Comparison of ENCODE assay signal across 8 cellular contexts in genomic region chr7:102404005-102404861, GRCh38. TPM values are rescaled to one million over a fixed set of nuclear protein-coding genes. Genes with fewer than 3 reads are reported as not detected.
DNase-seq lines count a peak whose midpoint lies in the region; ATAC-seq, FAIRE-seq and TF ChIP-seq lines count a peak whose summit lies in the region.

No MANE protein-coding gene starts in this region.

- TF ChIP-seq POLR2A in HepG2 (IDR thresholded peaks at IDR 0.05; ENCODE audit: insufficient read depth in 1 of 2, low read depth in 2 of 2, low read length in 2 of 2) = no peak

- H3K9ac ChIP-seq in SU-DHL-6 (ENCODE audit: low read length) (peak overlapping the region; percentile 0; the same call in 1 of the 2 replicates), HepG2 (ENCODE audit: insufficient read depth, low read depth, low read length) (no peak overlapping the region)

- H3K27me3 ChIP-seq in SU-DHL-6 (ENCODE audit: low read length) (no peaks in the 10 kb centered on the region), HepG2 (ENCODE audit: control insufficient read depth in 1 of 2, insufficient read depth in 2 of 2, low read length in 2 of 2) (no peaks in the 10 kb centered on the region), tibial artery (no peaks in the 10 kb centered on the region)

- no peaks in the 10 kb centered on the region for H4K20me1 ChIP-seq in SU-DHL-6 (ENCODE audit: low read depth, low read length)
- H4K20me1 ChIP-seq in HepG2 (ENCODE audit: insufficient read depth, low read length) = 0 out of 2 replicates have a peak, but pooled peaks cover 6% of the 10 kb centered on the region

- intact Hi-C loops in HepG2 (cut with micrococcal nuclease; ENCODE audit: unreplicated experiment) = loop anchor here (1.0 kb wide), 1 partner anchor 47 kb away; no protein-coding TSS in a partner anchor
- intact Hi-C loops in tibial artery (cut with DNase I; ENCODE audit: low total_unique reads) = no loop called here

- peak overlapping the region; percentile 53 for H3K27ac Mint-ChIP-seq in central memory CD8-positive, alpha-beta T cell (ENCODE audit: low read depth)

- H3K4me3 Mint-ChIP-seq in central memory CD8-positive, alpha-beta T cell = no peak overlapping the region

- WGBS in HepG2 (ENCODE audit: low lambda C conversion rate) = 78% methylated on average over 15 of the region's 15 CpGs

- peak overlapping the region; percentile 17 for H3K4me2 ChIP-seq in SU-DHL-6 (ENCODE audit: low read depth, low read length, poor library complexity, severe bottlenecking)
- H3K4me2 ChIP-seq in HepG2 (ENCODE audit: low read depth, low read length) = no peak overlapping the region

- H3K9me2 ChIP-seq in SU-DHL-6 (replicated peaks; ENCODE audit: insufficient read depth, low read length) = no peaks in the 10 kb centered on the region

- H3K4me1 Mint-ChIP-seq in central memory CD8-positive, alpha-beta T cell = no peaks in the 10 kb centered on the region

- TF ChIP-seq EP300 in HepG2 (IDR thresholded peaks at IDR 0.05; ENCODE audit: low read depth in 2 of 2, low read length in 2 of 2) (no peak), HepG2 (CRISPR knock-in tag; IDR thresholded peaks at IDR 0.05; ENCODE audit: borderline replicate concordance) (no peak)

- TF ChIP-seq RAD21 in HepG2 (CRISPR knock-in tag; IDR thresholded peaks at IDR 0.05) = peak; percentile 48

- peaks cover 72% of the 10 kb centered on the region for H3K36me3 Mint-ChIP-seq in central memory CD8-positive, alpha-beta T cell (ENCODE audit: insufficient read depth)

- in situ Hi-C loops in HepG2 (cut with HindIII; ENCODE audit: extremely low pct_ligation_motif_present, low pct_unique_long_range_greater_than_20kb) = no loop called here

- CTCF ChIA-PET in HepG2 (lab: Yijun Ruan, JAX; ENCODE audit: low intra/inter-chr PET ratio, low total read pairs) = interaction anchor here (1.1 kb wide), 1 partner anchor 46 kb away, joined by 4 read pairs; no protein-coding TSS in a partner anchor

- H3K36me3 ChIP-seq in SU-DHL-6 (ENCODE audit: low read length) (peaks cover 33% of the 10 kb centered on the region), HepG2 (replicated peaks in 1 of 2; ENCODE audit: control insufficient read depth in 1 of 2, insufficient read depth in 2 of 2, low read length in 2 of 2) (peaks cover 28 to 79% of the 10 kb centered on the region in 2 experiments), tibial artery (peaks cover 80 to 100% (median 93%) of the 10 kb centered on the region in 3 donors)

- H2AFZ ChIP-seq in SU-DHL-6 (ENCODE audit: low read depth, low read length, severe bottlenecking) (no peak overlapping the region), HepG2 (ENCODE audit: low read length) (no peak overlapping the region)

- H3K4me1 ChIP-seq in HepG2 (ENCODE audit: insufficient read depth, low read length) (peaks cover 14% of the 10 kb centered on the region; the same call in 1 of the 2 replicates), tibial artery (no peaks in the 10 kb centered on the region)

- H3K79me2 ChIP-seq in SU-DHL-6 (ENCODE audit: insufficient read depth, low read length) (peaks cover 11% of the 10 kb centered on the region; the same call in 1 of the 2 replicates), HepG2 (ENCODE audit: insufficient read depth, low read length) (no peaks in the 10 kb centered on the region)

- peak; percentile 76 for FAIRE-seq in HepG2 (lab: Jason Lieb, UNC)

- TF ChIP-seq CTCF in AG10803 (conservative IDR thresholded peaks at IDR 0.05; ENCODE audit: low read length) = peak; percentile 74
- TF ChIP-seq CTCF in SU-DHL-6 (IDR thresholded peaks at IDR 0.05; ENCODE audit: insufficient read depth, low read length, poor library complexity, severe bottlenecking) = peak; percentile 73
- TF ChIP-seq CTCF in HepG2 (CRISPR knock-in tag; IDR thresholded peaks at IDR 0.05) = peak; percentile 80
- peak; percentile 42 to 44 for TF ChIP-seq CTCF in tibial artery (IDR thresholded peaks at IDR 0.05)

- ATAC-seq in GM18498 (IDR thresholded peaks at IDR 0.05; ENCODE audit: unreplicated experiment) = peak; percentile 81
- peak; percentile 83 for ATAC-seq in HG02678 (IDR thresholded peaks at IDR 0.05; ENCODE audit: unreplicated experiment)
- ATAC-seq in central memory CD8-positive, alpha-beta T cell (replicated peaks; ENCODE audit: extremely low read depth, poor library complexity, severe bottlenecking) = peak; percentile 98
- ATAC-seq in HepG2 = peak; percentile 95

- H3K9me3 Mint-ChIP-seq in central memory CD8-positive, alpha-beta T cell = no peaks in the 10 kb centered on the region

- no peaks in the 10 kb centered on the region for H3K27me3 Mint-ChIP-seq in central memory CD8-positive, alpha-beta T cell

- H3K9me3 ChIP-seq in SU-DHL-6 (ENCODE audit: insufficient read depth, low read length) = no peaks in the 10 kb centered on the region
- H3K9me3 ChIP-seq in HepG2 (ENCODE audit: low read length) = no peaks in the 10 kb centered on the region
- H3K9me3 ChIP-seq in tibial artery = no peaks in the 10 kb centered on the region

- H3F3A ChIP-seq in SU-DHL-6 (ENCODE audit: insufficient read depth) = peaks cover 67% of the 10 kb centered on the region

- H3K27ac ChIP-seq in SU-DHL-6 (ENCODE audit: low read depth, low read length) (peak overlapping the region; percentile 85), HepG2 (ENCODE audit: extremely low read length, insufficient read depth, low read length) (peak overlapping the region; percentile 60), tibial artery (no peak overlapping the region)

- POLR2A ChIA-PET in HepG2 (lab: Yijun Ruan, JAX) = no interaction called here

- DNase-seq in AG10803 (ENCODE audit: low read depth) = peak; percentile 68
- DNase-seq in NCI-H1092 (lab: John Stamatoyannopoulos, UW) = peak; percentile 17
- peak; percentile 26 to 44 for DNase-seq in central memory CD8-positive, alpha-beta T cell (ENCODE audit: low spot score in 2 of 2)
- peak; percentile 64 for DNase-seq in HepG2 (ENCODE audit: low spot score)
- no peak for DNase-seq in tibial artery

- H3K4me3 ChIP-seq in AG10803 (ENCODE audit: low read length) (no peak overlapping the region), SU-DHL-6 (ENCODE audit: insufficient read depth, low read length, poor library complexity, severe bottlenecking) (no peak overlapping the region), HepG2 (replicated peaks in 1 of 3; ENCODE audit: insufficient read depth in 1 of 3, low read depth in 2 of 3, low read length in 3 of 3) (no peak overlapping the region), tibial artery (no peak overlapping the region)

- BruUV-seq in HepG2 (replicated peaks; lab: Mats Ljungman, UMichigan) = no TSS peak

RNA-seq across cellular contexts. Expression of gene PRKRIP1, which starts 8.1 kb away (rescaled TPM):
- total RNA-seq in HepG2 (2016; rRNA removed; fragmentation: Illumina TruSeq; extraction: Trizol) = 13.2 and 16.8 TPM in 2 replicates
- total RNA-seq in HepG2 (2016; cell fraction: cytosol; rRNA removed; fragmentation: Illumina TruSeq; extraction: Trizol; ENCODE audit: low read depth) = 6.5 and 6.6 TPM in 2 replicates
- 12.1 and 15.9 TPM in 2 replicates for total RNA-seq in HepG2 (2016; cell fraction: insoluble cytoplasmic fraction; rRNA removed; fragmentation: Illumina TruSeq; extraction: Trizol)
- total RNA-seq in HepG2 (2016; cell fraction: membrane; rRNA removed; fragmentation: Illumina TruSeq; extraction: Trizol) = 7.9 and 8.7 TPM in 2 replicates
- total RNA-seq in HepG2 (2016; cell fraction: nucleus; rRNA removed; fragmentation: Illumina TruSeq; extraction: Trizol) = 11.8 and 15.0 TPM in 2 replicates
- 13.2 and 16.4 TPM in 2 replicates for polyA plus RNA-seq in HepG2 (2011; rRNA removed)
- 10.2 and 11.6 TPM in 2 replicates for polyA plus RNA-seq in HepG2 (2011; cell fraction: cytosol; rRNA removed)
- 65.4 and 70.0 TPM in 2 replicates for polyA plus RNA-seq in HepG2 (2011; cell fraction: nucleus; rRNA removed)
- 14.2 and 15.7 TPM in 2 replicates for polyA plus RNA-seq in HepG2 (2012)
- polyA plus RNA-seq in HepG2 (2016; cell fraction: cytosol; fragmentation: Illumina TruSeq; extraction: Trizol; ENCODE audit: low read depth) = 4.3 and 5.8 TPM in 2 replicates
- polyA plus RNA-seq in HepG2 (2016; cell fraction: insoluble cytoplasmic fraction; fragmentation: Illumina TruSeq; extraction: Trizol; ENCODE audit: low read depth) = 15.0 TPM in 2 replicates
- polyA plus RNA-seq in HepG2 (2016; cell fraction: membrane; fragmentation: Illumina TruSeq; extraction: Trizol; ENCODE audit: low read depth) = 6.4 and 7.8 TPM in 2 replicates
- polyA plus RNA-seq in HepG2 (2016; cell fraction: nucleus; fragmentation: Illumina TruSeq; extraction: Trizol; ENCODE audit: insufficient read depth, low read depth) = 40.8 and 41.7 TPM in 2 replicates
- polyA minus RNA-seq in HepG2 (2011; rRNA and poly(A)+ RNA removed; ENCODE audit: low replicate concordance) = 6.2 and 6.6 TPM in 2 replicates
- polyA minus RNA-seq in HepG2 (2011; cell fraction: cytosol; rRNA and poly(A)+ RNA removed) = 3.4 and 4.0 TPM in 2 replicates
- polyA minus RNA-seq in HepG2 (2011; cell fraction: nucleus; rRNA and poly(A)+ RNA removed) = 14.5 and 17.1 TPM in 2 replicates

RNA-seq across cellular contexts. Expression of gene ORAI2, which starts 29.1 kb away (rescaled TPM):
- total RNA-seq in HepG2 (2016; rRNA removed; fragmentation: Illumina TruSeq; extraction: Trizol) = 6.0 and 6.1 TPM in 2 replicates
- total RNA-seq in HepG2 (2016; cell fraction: cytosol; rRNA removed; fragmentation: Illumina TruSeq; extraction: Trizol; ENCODE audit: low read depth) = 2.1 and 3.0 TPM in 2 replicates
- 3.2 and 5.4 TPM in 2 replicates for total RNA-seq in HepG2 (2016; cell fraction: insoluble cytoplasmic fraction; rRNA removed; fragmentation: Illumina TruSeq; extraction: Trizol)
- 6.5 and 8.2 TPM in 2 replicates for total RNA-seq in HepG2 (2016; cell fraction: membrane; rRNA removed; fragmentation: Illumina TruSeq; extraction: Trizol)
- 2.8 and 3.3 TPM in 2 replicates for total RNA-seq in HepG2 (2016; cell fraction: nucleus; rRNA removed; fragmentation: Illumina TruSeq; extraction: Trizol)
- polyA plus RNA-seq in HepG2 (2011; rRNA removed) = 3.0 and 5.6 TPM in 2 replicates
- polyA plus RNA-seq in HepG2 (2011; cell fraction: cytosol; rRNA removed) = 4.7 and 7.5 TPM in 2 replicates
- 4.1 and 5.2 TPM in 2 replicates for polyA plus RNA-seq in HepG2 (2011; cell fraction: nucleus; rRNA removed)
- polyA plus RNA-seq in HepG2 (2012) = 2.1 and 3.0 TPM in 2 replicates
- 3.6 and 4.2 TPM in 2 replicates for polyA plus RNA-seq in HepG2 (2016; cell fraction: cytosol; fragmentation: Illumina TruSeq; extraction: Trizol; ENCODE audit: low read depth)
- polyA plus RNA-seq in HepG2 (2016; cell fraction: insoluble cytoplasmic fraction; fragmentation: Illumina TruSeq; extraction: Trizol; ENCODE audit: low read depth) = 4.2 and 4.4 TPM in 2 replicates
- polyA plus RNA-seq in HepG2 (2016; cell fraction: membrane; fragmentation: Illumina TruSeq; extraction: Trizol; ENCODE audit: low read depth) = 7.2 and 7.3 TPM in 2 replicates
- polyA plus RNA-seq in HepG2 (2016; cell fraction: nucleus; fragmentation: Illumina TruSeq; extraction: Trizol; ENCODE audit: insufficient read depth, low read depth) = 3.2 and 3.6 TPM in 2 replicates
- polyA minus RNA-seq in HepG2 (2011; rRNA and poly(A)+ RNA removed; ENCODE audit: low replicate concordance) = 17.1 and 29.8 TPM in 2 replicates
- 3.8 and 4.9 TPM in 2 replicates for polyA minus RNA-seq in HepG2 (2011; cell fraction: cytosol; rRNA and poly(A)+ RNA removed)
- 1.7 and 3.0 TPM in 2 replicates for polyA minus RNA-seq in HepG2 (2011; cell fraction: nucleus; rRNA and poly(A)+ RNA removed)

RNA-seq across cellular contexts. Expression of gene SPDYE6, which starts 48.0 kb away (rescaled TPM):
- 0.07 TPM in 1 of 2 replicates, not detected in the other for total RNA-seq in HepG2 (2016; rRNA removed; fragmentation: Illumina TruSeq; extraction: Trizol)
- total RNA-seq in HepG2 (2016; cell fraction: cytosol; rRNA removed; fragmentation: Illumina TruSeq; extraction: Trizol; ENCODE audit: low read depth) = 0.20 TPM in 1 of 2 replicates, not detected in the other
- not detected in 2 replicates for total RNA-seq in HepG2 (2016; cell fraction: insoluble cytoplasmic fraction; rRNA removed; fragmentation: Illumina TruSeq; extraction: Trizol)
- 0.19 TPM in 1 of 2 replicates, not detected in the other for total RNA-seq in HepG2 (2016; cell fraction: membrane; rRNA removed; fragmentation: Illumina TruSeq; extraction: Trizol)
- total RNA-seq in HepG2 (2016; cell fraction: nucleus; rRNA removed; fragmentation: Illumina TruSeq; extraction: Trizol) = not detected in 2 replicates
- polyA plus RNA-seq in HepG2 (2011; rRNA removed) = not detected in 2 replicates
- polyA plus RNA-seq in HepG2 (2011; cell fraction: cytosol; rRNA removed) = not detected in 2 replicates
- polyA plus RNA-seq in HepG2 (2011; cell fraction: nucleus; rRNA removed) = not detected in 2 replicates
- 0.48 and 0.79 TPM in 2 replicates for polyA plus RNA-seq in HepG2 (2012)
- not detected in 2 replicates for polyA plus RNA-seq in HepG2 (2016; cell fraction: cytosol; fragmentation: Illumina TruSeq; extraction: Trizol; ENCODE audit: low read depth)
- polyA plus RNA-seq in HepG2 (2016; cell fraction: insoluble cytoplasmic fraction; fragmentation: Illumina TruSeq; extraction: Trizol; ENCODE audit: low read depth) = not detected in 2 replicates
- polyA plus RNA-seq in HepG2 (2016; cell fraction: membrane; fragmentation: Illumina TruSeq; extraction: Trizol; ENCODE audit: low read depth) = not detected in 2 replicates
- polyA plus RNA-seq in HepG2 (2016; cell fraction: nucleus; fragmentation: Illumina TruSeq; extraction: Trizol; ENCODE audit: insufficient read depth, low read depth) = not detected in 2 replicates
- polyA minus RNA-seq in HepG2 (2011; rRNA and poly(A)+ RNA removed; ENCODE audit: low replicate concordance) = not detected in 2 replicates
- not detected in 2 replicates for polyA minus RNA-seq in HepG2 (2011; cell fraction: cytosol; rRNA and poly(A)+ RNA removed)
- polyA minus RNA-seq in HepG2 (2011; cell fraction: nucleus; rRNA and poly(A)+ RNA removed) = not detected in 2 replicates

Comparison
In these comparisons a context has a peak if more than half of its experiments do, and no peak if none do; other contexts are left out.
1. DNase-seq: peak in AG10803 (single experiment), NCI-H1092 (single experiment), central memory CD8-positive, alpha-beta T cell (2 of 2) and HepG2 (single experiment); none in tibial artery (0 of 2).
2. H3K27ac ChIP-seq: peak in SU-DHL-6 (single experiment) and HepG2 (single experiment); none in tibial artery (0 of 2).
3. Peak in every context shown above with its lines, with median percentiles within 50 percentile points of each other: CTCF ChIP-seq and ATAC-seq.